ENCODE assay signal across 7 cellular contexts in genomic region chr4:4047202-4047601, GRCh38.
DNase-seq lines count a peak whose midpoint lies in the region; TF ChIP-seq lines count a peak whose summit lies in the region.
"Not testable (repeated sequence)": the region's sequence is repeated elsewhere in the genome, so short reads cannot be mapped to it uniquely, and the experiment has no call there.

No MANE protein-coding gene starts in this region.

- not testable (repeated sequence) for H2BK15ac ChIP-seq in mesendoderm (replicated peaks; ENCODE audit: low read depth)

- not testable (repeated sequence) for H3K27me3 ChIP-seq in HUES64 (ENCODE audit: insufficient read depth, low read length); endodermal cell (ENCODE audit: control insufficient read depth, insufficient read depth, low read length, poor library complexity, severe bottlenecking); iPS-15b (ENCODE audit: control insufficient read depth, insufficient read depth, low read length); mesendoderm (ENCODE audit: insufficient read depth, low read length, poor library complexity)
- H3K27me3 ChIP-seq in neural progenitor cell: peaks cover 15% of the 10 kb centered on the region

- not testable (repeated sequence) for H3K9me3 Mint-ChIP-seq in activated naive CD4-positive, alpha-beta T cell treated with anti-CD3 and anti-CD28 coated beads, Interleukin-2, amount 10 ng/mL, durations not matched to agents 7 days and 5 days; neural progenitor cell
- peaks cover 41% of the 10 kb centered on the region for H3K9me3 Mint-ChIP-seq in endodermal cell

- H3K27ac ChIP-seq in HUES64 (ENCODE audit: low read depth, low read length) (peak overlapping the region; percentile 92), mesendoderm (ENCODE audit: low read depth, low read length) (peak overlapping the region; percentile 81)
- H3K27ac ChIP-seq in endodermal cell (ENCODE audit: low read depth, low read length); neural progenitor cell: not testable (repeated sequence)

- not testable (repeated sequence) for H3K79me1 ChIP-seq in mesendoderm (ENCODE audit: low read length)

- H3K27me3 Mint-ChIP-seq in activated naive CD4-positive, alpha-beta T cell treated with anti-CD3 and anti-CD28 coated beads, Interleukin-2, amount 10 ng/mL, durations not matched to agents 7 days and 5 days: peaks cover 41% of the 10 kb centered on the region
- H3K27me3 Mint-ChIP-seq in endodermal cell (ENCODE audit: insufficient read depth); neural progenitor cell (ENCODE audit: insufficient read depth, low read depth): not testable (repeated sequence)

- not testable (repeated sequence) for H3K4ac ChIP-seq in mesendoderm (ENCODE audit: low read depth, low read length)

- H3K36me3 Mint-ChIP-seq in activated naive CD4-positive, alpha-beta T cell treated with anti-CD3 and anti-CD28 coated beads, Interleukin-2, amount 10 ng/mL, durations not matched to agents 7 days and 5 days; neural progenitor cell: not testable (repeated sequence)
- peaks cover 43% of the 10 kb centered on the region for H3K36me3 Mint-ChIP-seq in endodermal cell (ENCODE audit: low read depth)

- peak overlapping the region; percentile 90 for H2AFZ ChIP-seq in neural progenitor cell (replicated peaks)

- peak overlapping the region; percentile 22 for H3K4me2 ChIP-seq in mesendoderm (ENCODE audit: low read length)
- peak overlapping the region; percentile 83 for H3K4me2 ChIP-seq in neural progenitor cell

- H2BK120ac ChIP-seq in mesendoderm (ENCODE audit: low read depth, low read length): not testable (repeated sequence)

- H2AK5ac ChIP-seq in mesendoderm (ENCODE audit: low read length): not testable (repeated sequence)

- H3K4me3 ChIP-seq in HUES64 (ENCODE audit: low read length) (peak overlapping the region; percentile 81), endodermal cell (ENCODE audit: low read length) (peak overlapping the region; percentile 93), iPS-15b (ENCODE audit: low read depth, low read length) (peak overlapping the region; percentile 64), mesendoderm (ENCODE audit: low read length) (peak overlapping the region; percentile 51), neural progenitor cell (peak overlapping the region; percentile 41)

- not testable (repeated sequence) for H3K23ac ChIP-seq in mesendoderm (ENCODE audit: low read length)

- CTCF ChIA-PET in activated naive CD4-positive, alpha-beta T cell treated with anti-CD3 and anti-CD28 coated beads, Interleukin-2, amount 10 ng/mL, durations not matched to agents 7 days and 5 days (lab: Charles Lee): not testable (repeated sequence)

- H3K4me3 Mint-ChIP-seq in activated naive CD4-positive, alpha-beta T cell treated with anti-CD3 and anti-CD28 coated beads, Interleukin-2, amount 10 ng/mL, durations not matched to agents 7 days and 5 days; neural progenitor cell: not testable (repeated sequence)
- H3K4me3 Mint-ChIP-seq in endodermal cell: peak overlapping the region; percentile 86

- peak overlapping the region; percentile 82 for H3K56ac ChIP-seq in mesendoderm (ENCODE audit: low read length)

- not testable (repeated sequence) for H4K20me1 ChIP-seq in neural progenitor cell (ENCODE audit: low read depth)

- H3K79me2 ChIP-seq in mesendoderm (ENCODE audit: control insufficient read depth, insufficient read depth, low read length); neural progenitor cell (ENCODE audit: low read depth): not testable (repeated sequence)

- H3K4me1 Mint-ChIP-seq in activated naive CD4-positive, alpha-beta T cell treated with anti-CD3 and anti-CD28 coated beads, Interleukin-2, amount 10 ng/mL, durations not matched to agents 7 days and 5 days: not testable (repeated sequence)
- H3K4me1 Mint-ChIP-seq in endodermal cell (peaks cover 21% of the 10 kb centered on the region), neural progenitor cell (peaks cover 19% of the 10 kb centered on the region)

- not testable (repeated sequence) for H4K5ac ChIP-seq in mesendoderm (ENCODE audit: low read length)

- H3K9ac ChIP-seq in ES-I3 (ENCODE audit: low read depth, low read length): peak overlapping the region; percentile 58; the same call in 1 of the 2 replicates
- H3K9ac ChIP-seq in HUES64 (ENCODE audit: low read depth, low read length): peak overlapping the region; percentile 79
- peak overlapping the region; percentile 87 for H3K9ac ChIP-seq in endodermal cell (ENCODE audit: extremely low read depth, low read length, poor library complexity, severe bottlenecking)
- peak overlapping the region; percentile 54 for H3K9ac ChIP-seq in iPS-15b (ENCODE audit: low read depth, low read length)
- H3K9ac ChIP-seq in mesendoderm (ENCODE audit: low read length): peak overlapping the region; percentile 83
- not testable (repeated sequence) for H3K9ac ChIP-seq in neural progenitor cell

- under 1% methylated on average over 6 of the region's 12 CpGs for WGBS in HUES64
- WGBS in endodermal cell (ENCODE audit: insufficient coverage in 1 of 2, insufficient read length in 1 of 2), 2 experiments: 3% methylated on average over 5 to 6 of the region's 12 CpGs
- WGBS in mesendoderm (ENCODE audit: extremely low coverage, insufficient coverage, low lambda C conversion rate): no CpG with 5 or more reads among the region's 12 CpGs

- not testable (repeated sequence) for H3K9me3 ChIP-seq in ES-I3 (ENCODE audit: control insufficient read depth, insufficient read depth, low read length); HUES64 (ENCODE audit: insufficient read depth, low read depth, low read length); iPS-15b (ENCODE audit: control insufficient read depth, insufficient read depth, low read length); neural progenitor cell (ENCODE audit: low read depth)
- peaks cover 39% of the 10 kb centered on the region for H3K9me3 ChIP-seq in endodermal cell (ENCODE audit: control insufficient read depth, low read length)

- H3K18ac ChIP-seq in mesendoderm (ENCODE audit: low read length): not testable (repeated sequence)

- not testable (repeated sequence) for TF ChIP-seq CTCF in endodermal cell (conservative IDR thresholded peaks at IDR 0.05); neural progenitor cell (IDR thresholded peaks at IDR 0.05)

- H4K8ac ChIP-seq in mesendoderm (ENCODE audit: low read depth, low read length): not testable (repeated sequence)

- peak overlapping the region; percentile 55 for H2BK5ac ChIP-seq in mesendoderm (ENCODE audit: low read length)

- peak overlapping the region; percentile 29 for H3K27ac Mint-ChIP-seq in activated naive CD4-positive, alpha-beta T cell treated with anti-CD3 and anti-CD28 coated beads, Interleukin-2, amount 10 ng/mL, durations not matched to agents 7 days and 5 days
- H3K27ac Mint-ChIP-seq in endodermal cell: peak overlapping the region; percentile 98
- not testable (repeated sequence) for H3K27ac Mint-ChIP-seq in neural progenitor cell

- peaks cover 10% of the 10 kb centered on the region for H3F3A ChIP-seq in neural progenitor cell (ENCODE audit: low read depth)

- H3K4me1 ChIP-seq in ES-I3 (ENCODE audit: insufficient read depth, low read length); endodermal cell (ENCODE audit: control insufficient read depth, insufficient read depth, low read length); iPS-15b (ENCODE audit: control insufficient read depth, insufficient read depth, low read length); mesendoderm (ENCODE audit: control insufficient read depth, low read depth, low read length): not testable (repeated sequence)
- peaks cover 13% of the 10 kb centered on the region for H3K4me1 ChIP-seq in HUES64 (ENCODE audit: insufficient read depth, low read length)
- peaks cover 20% of the 10 kb centered on the region for H3K4me1 ChIP-seq in neural progenitor cell

- DNase-seq in activated naive CD4-positive, alpha-beta T cell treated with anti-CD3 and anti-CD28 coated beads, Interleukin-2, amount 10 ng/mL, durations not matched to agents 7 days and 5 days: not testable (repeated sequence)
- DNase-seq in endodermal cell (peak; percentile 65), mesendoderm (peak; percentile 63), neural progenitor cell (ENCODE audit: low spot score) (peak; percentile 11)

- not testable (repeated sequence) for H3K36me3 ChIP-seq in ES-I3 (ENCODE audit: insufficient read depth, low read length); iPS-15b (ENCODE audit: control insufficient read depth, insufficient read depth, low read length); mesendoderm (ENCODE audit: control insufficient read depth, insufficient read depth, low read length); neural progenitor cell
- peaks cover 26% of the 10 kb centered on the region for H3K36me3 ChIP-seq in HUES64 (ENCODE audit: insufficient read depth, low read length)
- H3K36me3 ChIP-seq in endodermal cell (ENCODE audit: control insufficient read depth, insufficient read depth, low read length): peaks cover 34% of the 10 kb centered on the region

Comparison
In these comparisons a context has a peak if more than half of its experiments do, and no peak if none do; other contexts are left out.
1. H3K4me3 ChIP-seq: peak in every context shown above with its lines; median percentile 93 in endodermal cell; 81 in HUES64; 64 in iPS-15b; 51 in mesendoderm; 41 in neural progenitor cell.